ENCODE assay signal across 8 cellular contexts in genomic region chr12:83036847-83037246, GRCh38.
"Had no signal": no experiment of that assay in that cellular context is flagged by ENCODE, and none has a peak within 500 bp of the region (broad histone marks: within the 10 kb centered on the region; RNA-seq: fewer than 3 reads in every experiment).

No MANE protein-coding gene starts in this region.

- H3K27ac ChIP-seq: GM23248 had no signal

- H3K9me3 Mint-ChIP-seq: H9 had no signal

- H3K27ac Mint-ChIP-seq: H9 had no signal

- H3K9ac ChIP-seq: GM23248 had no signal

- H3K4me3 Mint-ChIP-seq: H9 had no signal

- DNase-seq: GM23248, H9, HCEC 1CT, IMR-90, KBM-7 had no signal

- H3K4me3 ChIP-seq: GM23248 had no signal

- FAIRE-seq: H1, H54, HTR-8/SVneo had no signal

- H2AFZ ChIP-seq: GM23248 had no signal
